In the genomic region with DNA sequence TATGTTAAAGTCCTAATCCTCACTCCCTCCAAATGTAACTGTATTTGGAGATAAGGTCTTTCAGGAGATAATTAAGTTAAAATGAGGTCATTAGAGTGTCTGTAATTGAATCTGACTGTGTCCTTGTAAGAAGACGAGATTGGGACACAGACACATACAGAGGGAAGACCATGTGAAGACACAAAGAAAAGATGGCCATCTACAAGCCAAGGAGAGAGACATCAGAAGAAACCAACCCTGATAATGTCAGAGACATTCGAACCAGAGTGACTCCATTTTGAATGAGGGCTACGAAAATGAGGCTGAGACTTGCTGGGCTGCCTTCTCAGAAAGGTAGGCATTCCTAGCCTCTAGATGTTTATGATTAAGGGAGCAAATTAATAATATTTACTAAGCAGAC, we compare ENCODE assay signal across 10 cellular contexts. TPM values are rescaled to one million over a fixed set of nuclear protein-coding genes. Genes with fewer than 3 reads are reported as not detected.
A peak's percentile ranks its signal among the peaks of the same experiment; 100 is the strongest.
DNase-seq lines count a peak whose midpoint lies in the region; ATAC-seq and TF ChIP-seq lines count a peak whose summit lies in the region.
"Had no signal": no experiment of that assay in that cellular context is flagged by ENCODE, and none has a peak within 500 bp of the region (broad histone marks: within the 10 kb centered on the region; RNA-seq: fewer than 3 reads in every experiment).

No MANE protein-coding gene starts in this region.

- H3K4me3 Mint-ChIP-seq in GM23338: no peak overlapping the region

- H3K4me1 Mint-ChIP-seq in GM23338: peaks cover 14% of the 10 kb centered on the region; the same call in 2 of the 3 replicates

- H4K20me1 ChIP-seq in GM23338 (replicated peaks; ENCODE audit: insufficient read depth): no peaks in the 10 kb centered on the region

- H3K27ac ChIP-seq in GM23338 (ENCODE audit: low read depth): no peak overlapping the region
- peak overlapping the region; percentile 35 to 57 (median 44) for H3K27ac ChIP-seq in Peyer's patch
- peak overlapping the region in 20 of 21 experiments; percentile 18 to 83 (median 66) for H3K27ac ChIP-seq in skin epidermis
- H3K27ac ChIP-seq: VCaP had no signal

- H3K9me3 Mint-ChIP-seq in GM23338: no peaks in the 10 kb centered on the region
- H3K9me3 Mint-ChIP-seq: brain had no signal

- no peaks in the 10 kb centered on the region for H3K4me1 ChIP-seq in GM23338 (ENCODE audit: insufficient read depth)
- H3K4me1 ChIP-seq in Peyer's patch: peaks cover 0 to 7% (median 0%) of the 10 kb centered on the region in 4 donors
- H3K4me1 ChIP-seq in endocrine pancreas (ENCODE audit: control insufficient read depth, insufficient read depth, low read length): no peaks in the 10 kb centered on the region

- no peak overlapping the region for H3K9ac ChIP-seq in endocrine pancreas (ENCODE audit: control insufficient read depth, insufficient read depth, low read length)

- no peaks in the 10 kb centered on the region for H3K27me3 ChIP-seq in GM23338 (ENCODE audit: insufficient read depth)
- no peaks in the 10 kb centered on the region for H3K27me3 ChIP-seq in Peyer's patch
- no peaks in the 10 kb centered on the region for H3K27me3 ChIP-seq in endocrine pancreas (ENCODE audit: control insufficient read depth, insufficient read depth, low read length)

- H3K36me3 ChIP-seq in GM23338 (ENCODE audit: insufficient read depth) (no peaks in the 10 kb centered on the region), Peyer's patch (peaks cover 0 to 11% (median 0%) of the 10 kb centered on the region in 3 donors), endocrine pancreas (ENCODE audit: control insufficient read depth, insufficient read depth, low read length) (no peaks in the 10 kb centered on the region)

- no peak for TF ChIP-seq CTCF in GM23338 (conservative IDR thresholded peaks at IDR 0.05; ENCODE audit: low read depth in 2 of 2)
- no peak for TF ChIP-seq CTCF in Peyer's patch (IDR thresholded peaks at IDR 0.05)

- no peak for DNase-seq in GM23338 (ENCODE audit: low spot score)
- DNase-seq in Peyer's patch: no peak
- no peak for DNase-seq in OCI-M2 (lab: John Stamatoyannopoulos, UW; ENCODE audit: unreplicated experiment)
- no peak for DNase-seq in stimulated activated CD4-positive, alpha-beta T cell treated with anti-CD3 and anti-CD28 coated beads, Interleukin-4, amount 100 ng/mL, for 1 hour
- DNase-seq: NCI-H524 treated with DMSO at 0.1 percent for 48 hours had no signal

- H3K9me2 ChIP-seq in GM23338 (ENCODE audit: insufficient read depth): no peaks in the 10 kb centered on the region

- peak overlapping the region; percentile 38; the same call in 1 of the 2 replicates for H2AFZ ChIP-seq in GM23338

- no peaks in the 10 kb centered on the region for H3F3A ChIP-seq in GM23338 (replicated peaks; ENCODE audit: low read depth)

- H3K9me3 ChIP-seq in Peyer's patch (no peaks in the 10 kb centered on the region), endocrine pancreas (ENCODE audit: control insufficient read depth, low read length) (no peaks in the 10 kb centered on the region)

- no peak for ATAC-seq in GM23338
- ATAC-seq in GM21360 (IDR thresholded peaks at IDR 0.05; ENCODE audit: unreplicated experiment): no peak

- no peak for TF ChIP-seq POLR2A in Peyer's patch (IDR thresholded peaks at IDR 0.05)

- 0 out of 2 replicates have a peak overlapping the region, but pooled peaks have one; percentile 6 for H3K27ac Mint-ChIP-seq in GM23338

- no peaks in the 10 kb centered on the region for H3K79me2 ChIP-seq in GM23338 (replicated peaks; ENCODE audit: insufficient read depth)

- H3K4me3 ChIP-seq in GM23338 (no peak overlapping the region), Peyer's patch (peak overlapping the region in 2 of 4 donors; percentile 32 to 50), endocrine pancreas (ENCODE audit: control insufficient read depth, insufficient read depth, low read length) (peak overlapping the region; percentile 64), skin epidermis (peak overlapping the region in 1 of 7 experiments; percentile 41)

- H3K36me3 Mint-ChIP-seq in GM23338 (ENCODE audit: low read depth): no peaks in the 10 kb centered on the region
- H3K36me3 Mint-ChIP-seq: brain had no signal

- H3K27me3 Mint-ChIP-seq in GM23338 (ENCODE audit: insufficient read depth, low read depth, poor library complexity): peaks cover 5% of the 10 kb centered on the region

- H3K4me2 ChIP-seq in GM23338: no peak overlapping the region

TF ChIP-seq in GM23338, 12 proteins besides CTCF, POLR2A, EP300 and RAD21 (continues in another document):
- TF ChIP-seq CREB1 (CRISPR knock-in tag; IDR thresholded peaks at IDR 0.05; ENCODE audit: low read depth): no peak
- no peak for TF ChIP-seq EZH2 (IDR thresholded peaks at IDR 0.05; ENCODE audit: low read depth, unreplicated experiment)
- TF ChIP-seq, protein P1, sequence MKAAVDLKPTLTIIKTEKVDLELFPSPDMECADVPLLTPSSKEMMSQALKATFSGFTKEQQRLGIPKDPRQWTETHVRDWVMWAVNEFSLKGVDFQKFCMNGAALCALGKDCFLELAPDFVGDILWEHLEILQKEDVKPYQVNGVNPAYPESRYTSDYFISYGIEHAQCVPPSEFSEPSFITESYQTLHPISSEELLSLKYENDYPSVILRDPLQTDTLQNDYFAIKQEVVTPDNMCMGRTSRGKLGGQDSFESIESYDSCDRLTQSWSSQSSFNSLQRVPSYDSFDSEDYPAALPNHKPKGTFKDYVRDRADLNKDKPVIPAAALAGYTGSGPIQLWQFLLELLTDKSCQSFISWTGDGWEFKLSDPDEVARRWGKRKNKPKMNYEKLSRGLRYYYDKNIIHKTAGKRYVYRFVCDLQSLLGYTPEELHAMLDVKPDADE (IDR thresholded peaks at IDR 0.05): no peak
- TF ChIP-seq, protein P2, sequence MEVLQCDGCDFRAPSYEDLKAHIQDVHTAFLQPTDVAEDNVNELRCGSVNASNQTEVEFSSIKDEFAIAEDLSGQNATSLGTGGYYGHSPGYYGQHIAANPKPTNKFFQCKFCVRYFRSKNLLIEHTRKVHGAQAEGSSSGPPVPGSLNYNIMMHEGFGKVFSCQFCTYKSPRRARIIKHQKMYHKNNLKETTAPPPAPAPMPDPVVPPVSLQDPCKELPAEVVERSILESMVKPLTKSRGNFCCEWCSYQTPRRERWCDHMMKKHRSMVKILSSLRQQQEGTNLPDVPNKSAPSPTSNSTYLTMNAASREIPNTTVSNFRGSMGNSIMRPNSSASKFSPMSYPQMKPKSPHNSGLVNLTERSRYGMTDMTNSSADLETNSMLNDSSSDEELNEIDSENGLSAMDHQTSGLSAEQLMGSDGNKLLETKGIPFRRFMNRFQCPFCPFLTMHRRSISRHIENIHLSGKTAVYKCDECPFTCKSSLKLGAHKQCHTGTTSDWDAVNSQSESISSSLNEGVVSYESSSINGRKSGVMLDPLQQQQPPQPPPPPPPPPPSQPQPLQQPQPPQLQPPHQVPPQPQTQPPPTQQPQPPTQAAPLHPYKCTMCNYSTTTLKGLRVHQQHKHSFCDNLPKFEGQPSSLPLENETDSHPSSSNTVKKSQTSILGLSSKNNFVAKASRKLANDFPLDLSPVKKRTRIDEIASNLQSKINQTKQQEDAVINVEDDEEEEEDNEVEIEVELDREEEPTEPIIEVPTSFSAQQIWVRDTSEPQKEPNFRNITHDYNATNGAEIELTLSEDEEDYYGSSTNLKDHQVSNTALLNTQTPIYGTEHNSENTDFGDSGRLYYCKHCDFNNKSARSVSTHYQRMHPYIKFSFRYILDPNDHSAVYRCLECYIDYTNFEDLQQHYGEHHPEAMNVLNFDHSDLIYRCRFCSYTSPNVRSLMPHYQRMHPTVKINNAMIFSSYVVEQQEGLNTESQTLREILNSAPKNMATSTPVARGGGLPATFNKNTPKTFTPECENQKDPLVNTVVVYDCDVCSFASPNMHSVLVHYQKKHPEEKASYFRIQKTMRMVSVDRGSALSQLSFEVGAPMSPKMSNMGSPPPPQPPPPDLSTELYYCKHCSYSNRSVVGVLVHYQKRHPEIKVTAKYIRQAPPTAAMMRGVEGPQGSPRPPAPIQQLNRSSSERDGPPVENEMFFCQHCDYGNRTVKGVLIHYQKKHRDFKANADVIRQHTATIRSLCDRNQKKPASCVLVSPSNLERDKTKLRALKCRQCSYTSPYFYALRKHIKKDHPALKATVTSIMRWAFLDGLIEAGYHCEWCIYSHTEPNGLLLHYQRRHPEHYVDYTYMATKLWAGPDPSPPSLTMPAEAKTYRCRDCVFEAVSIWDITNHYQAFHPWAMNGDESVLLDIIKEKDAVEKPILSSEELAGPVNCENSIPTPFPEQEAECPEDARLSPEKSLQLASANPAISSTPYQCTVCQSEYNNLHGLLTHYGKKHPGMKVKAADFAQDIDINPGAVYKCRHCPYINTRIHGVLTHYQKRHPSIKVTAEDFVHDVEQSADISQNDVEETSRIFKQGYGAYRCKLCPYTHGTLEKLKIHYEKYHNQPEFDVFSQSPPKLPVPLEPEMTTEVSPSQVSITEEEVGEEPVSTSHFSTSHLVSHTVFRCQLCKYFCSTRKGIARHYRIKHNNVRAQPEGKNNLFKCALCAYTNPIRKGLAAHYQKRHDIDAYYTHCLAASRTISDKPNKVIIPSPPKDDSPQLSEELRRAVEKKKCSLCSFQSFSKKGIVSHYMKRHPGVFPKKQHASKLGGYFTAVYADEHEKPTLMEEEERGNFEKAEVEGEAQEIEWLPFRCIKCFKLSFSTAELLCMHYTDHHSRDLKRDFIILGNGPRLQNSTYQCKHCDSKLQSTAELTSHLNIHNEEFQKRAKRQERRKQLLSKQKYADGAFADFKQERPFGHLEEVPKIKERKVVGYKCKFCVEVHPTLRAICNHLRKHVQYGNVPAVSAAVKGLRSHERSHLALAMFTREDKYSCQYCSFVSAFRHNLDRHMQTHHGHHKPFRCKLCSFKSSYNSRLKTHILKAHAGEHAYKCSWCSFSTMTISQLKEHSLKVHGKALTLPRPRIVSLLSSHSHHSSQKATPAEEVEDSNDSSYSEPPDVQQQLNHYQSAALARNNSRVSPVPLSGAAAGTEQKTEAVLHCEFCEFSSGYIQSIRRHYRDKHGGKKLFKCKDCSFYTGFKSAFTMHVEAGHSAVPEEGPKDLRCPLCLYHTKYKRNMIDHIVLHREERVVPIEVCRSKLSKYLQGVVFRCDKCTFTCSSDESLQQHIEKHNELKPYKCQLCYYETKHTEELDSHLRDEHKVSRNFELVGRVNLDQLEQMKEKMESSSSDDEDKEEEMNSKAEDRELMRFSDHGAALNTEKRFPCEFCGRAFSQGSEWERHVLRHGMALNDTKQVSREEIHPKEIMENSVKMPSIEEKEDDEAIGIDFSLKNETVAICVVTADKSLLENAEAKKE (CRISPR knock-in tag; IDR thresholded peaks at IDR 0.05): no peak
- TF ChIP-seq POLR2AphosphoS5 (IDR thresholded peaks at IDR 0.05; ENCODE audit: low read depth): no peak

RNA-seq across cellular contexts. Expression of a gene that starts 0.5 kb away (rescaled TPM):
- total RNA-seq in GM23338 (2014; rRNA removed; shearing (Covaris generic)): not detected in 2 replicates
- polyA plus RNA-seq in GM23338 (2016; fragmentation: Nextera tagmentation; extraction: Ambion mirVana): not detected in 2 replicates
- total RNA-seq in Peyer's patch: 10 to 100 TPM in 3 of 4 donors, 1 to 10 TPM in 1; 6.4 to 14.6 (median 11.9) TPM

RNA-seq across cellular contexts. Expression of a gene that starts 30.9 kb away (rescaled TPM):
- 0.17 TPM in 1 of 2 replicates, not detected in the other for total RNA-seq in GM23338 (2014; rRNA removed; shearing (Covaris generic))
- 0.07 TPM in 1 of 2 replicates, not detected in the other for polyA plus RNA-seq in GM23338 (2016; fragmentation: Nextera tagmentation; extraction: Ambion mirVana)
- 10 to 100 TPM in 3 of 4 donors, 1 to 10 TPM in 1; 6.5 to 20.6 (median 17.4) TPM for total RNA-seq in Peyer's patch
